18 cellular contexts compared by ENCODE assay signal in genomic region chr4:185830263-185830994, GRCh38. TPM values are rescaled to one million over a fixed set of nuclear protein-coding genes. Genes with fewer than 3 reads are reported as not detected.
A peak's percentile ranks its signal among the peaks of the same experiment; 100 is the strongest.
DNase-seq lines count a peak whose midpoint lies in the region; ATAC-seq and TF ChIP-seq lines count a peak whose summit lies in the region.
"Had no signal": no experiment of that assay in that cellular context is flagged by ENCODE, and none has a peak within 500 bp of the region (broad histone marks: within the 10 kb centered on the region; RNA-seq: fewer than 3 reads in every experiment).

No MANE protein-coding gene starts in this region.

- H3K9me3 ChIP-seq in sigmoid colon (no peaks in the 10 kb centered on the region), uterus (no peaks in the 10 kb centered on the region)
- H3K9me3 ChIP-seq: BLaER1 treated with 17β-estradiol and CSF1 and Interleukin-3, amounts not matched to agents 10 nM and 100 nM; HAP-1; SJCRH30 had no signal

- ATAC-seq in left lobe of liver (peak; percentile 88), GM18517 (IDR thresholded peaks at IDR 0.05; ENCODE audit: unreplicated experiment) (no peak)
- ATAC-seq: PC-3 had no signal

- H3K27ac ChIP-seq in sigmoid colon (no peak overlapping the region), uterus (no peak overlapping the region)
- H3K27ac ChIP-seq: BLaER1 treated with 17β-estradiol and CSF1 and Interleukin-3, amounts not matched to agents 10 nM and 100 nM; HL-60; RWPE1; SJCRH30 had no signal

- no peaks in the 10 kb centered on the region for H3K4me1 ChIP-seq in sigmoid colon
- H3K4me1 ChIP-seq in uterus = no peaks in the 10 kb centered on the region
- H3K4me1 ChIP-seq: HAP-1 had no signal

- H3K4me3 ChIP-seq in sigmoid colon (no peak overlapping the region), uterus (no peak overlapping the region)
- H3K4me3 ChIP-seq: BLaER1 treated with 17β-estradiol and CSF1 and Interleukin-3, amounts not matched to agents 10 nM and 100 nM; HAP-1; SJCRH30 had no signal

- H3K4me3 Mint-ChIP-seq in progenitor cell of endocrine pancreas (ENCODE audit: low read depth) = no peak overlapping the region

- 17 to 62% methylated on average over 4 of the region's 4 CpGs for WGBS in sigmoid colon, 2 donors

- H3K27ac Mint-ChIP-seq in progenitor cell of endocrine pancreas = peak overlapping the region; percentile 38

- TF ChIP-seq POLR2A in sigmoid colon (IDR thresholded peaks at IDR 0.05) (no peak), uterus (IDR thresholded peaks at IDR 0.05) (no peak)

- intact Hi-C loops in sigmoid colon (cut with DNase I) (no loop called here), uterus (cut with DNase I; ENCODE audit: low total_unique reads) (no loop called here)

- H3K9me3 Mint-ChIP-seq in progenitor cell of endocrine pancreas (ENCODE audit: low read depth) = no peaks in the 10 kb centered on the region

- no peaks in the 10 kb centered on the region for H3K27me3 Mint-ChIP-seq in progenitor cell of endocrine pancreas

- H3K27me3 ChIP-seq in sigmoid colon (no peaks in the 10 kb centered on the region), uterus (no peaks in the 10 kb centered on the region)
- H3K27me3 ChIP-seq: BLaER1 treated with 17β-estradiol and CSF1 and Interleukin-3, amounts not matched to agents 10 nM and 100 nM; SJCRH30 had no signal

- TF ChIP-seq EP300 in sigmoid colon (IDR thresholded peaks at IDR 0.05) = no peak

- no peak for TF ChIP-seq CTCF in progenitor cell of endocrine pancreas (IDR thresholded peaks at IDR 0.05; ENCODE audit: unreplicated experiment)
- no peak for TF ChIP-seq CTCF in sigmoid colon (IDR thresholded peaks at IDR 0.05)
- no peak for TF ChIP-seq CTCF in uterus (IDR thresholded peaks at IDR 0.05)

- DNase-seq in NCI-H510A treated with DMSO at 0.1 percent for 48 hours (lab: John Stamatoyannopoulos, UW) (peak; percentile 14), NCI-H510A (lab: John Stamatoyannopoulos, UW) (no peak), DMS53 treated with DMSO at 0.1 percent for 48 hours (lab: John Stamatoyannopoulos, UW; ENCODE audit: unreplicated experiment) (peak; percentile 27), left lobe of liver (ENCODE audit: low spot score) (no peak), progenitor cell of endocrine pancreas (ENCODE audit: low spot score, unreplicated experiment) (no peak), sigmoid colon (no peak), uterus (no peak)
- DNase-seq: 8988T, DMS 273 treated with DMSO at 0.1 percent for 48 hours, NCI-H187 treated with DMSO at 0.1 percent for 48 hours, NCI-H748 treated with DMSO at 0.1 percent for 48 hours, PC-3, SJCRH30 had no signal

- no peaks in the 10 kb centered on the region for H3K36me3 ChIP-seq in sigmoid colon
- no peaks in the 10 kb centered on the region for H3K36me3 ChIP-seq in uterus
- H3K36me3 ChIP-seq: BLaER1 treated with 17β-estradiol and CSF1 and Interleukin-3, amounts not matched to agents 10 nM and 100 nM; HAP-1; SJCRH30 had no signal

- H3K36me3 Mint-ChIP-seq in progenitor cell of endocrine pancreas (ENCODE audit: insufficient read depth) = no peaks in the 10 kb centered on the region

- peaks cover 37% of the 10 kb centered on the region for H3K4me1 Mint-ChIP-seq in progenitor cell of endocrine pancreas (ENCODE audit: low read depth)

RNA-seq across cellular contexts. Expression of gene SORBS2, which starts 18.4 kb away (rescaled TPM):
- total RNA-seq in left lobe of liver (126 TPM), progenitor cell of endocrine pancreas (92.6 and 94.2 TPM in 2 replicates), sigmoid colon (1,000 to 10,000 TPM in 1 of 4 donors, 100 to 1,000 TPM in 3; 849 to 1,032 (median 869) TPM), uterus (100 to 1,000 TPM in 1 of 4 donors, 10 to 100 TPM in 3; 21.5 to 118 (median 29.5) TPM)
- 10 to 100 TPM in 2 of 3 donors, 1 to 10 TPM in 1; 7.9 to 26.9 (median 15.6) TPM for polyA plus RNA-seq in sigmoid colon
- total RNA-seq: SJCRH30 had no signal

Comparison
In these comparisons a context has a peak if more than half of its experiments do, and no peak if none do; other contexts are left out.
1. DNase-seq: peak in NCI-H510A treated with DMSO at 0.1 percent for 48 hours (single experiment) and DMS53 treated with DMSO at 0.1 percent for 48 hours (single experiment); none in NCI-H510A (single experiment), left lobe of liver (single experiment), progenitor cell of endocrine pancreas (single experiment), sigmoid colon (single experiment) and uterus (0 of 2).